5 cellular contexts compared by ENCODE assay signal in genomic region chr5:95005811-95006210, GRCh38.
"Had no signal": no experiment of that assay in that cellular context is flagged by ENCODE, and none has a peak within 500 bp of the region (broad histone marks: within the 10 kb centered on the region; RNA-seq: fewer than 3 reads in every experiment).

No MANE protein-coding gene starts in this region.

- ATAC-seq: HepG2, K562 had no signal

- DNase-seq: IMR-90, KBM-7, KG1 had no signal
